1 cellular context compared by ENCODE assay signal in genomic region chr5:66231508-66231907, GRCh38.
TF ChIP-seq lines count a peak whose summit lies in the region.

No MANE protein-coding gene starts in this region.

TF ChIP-seq in A549, 52 proteins besides CTCF, POLR2A, EP300 and RAD21 (continued from another document):
- no peak for TF ChIP-seq BCL3 (IDR thresholded peaks at IDR 0.05)
- no peak for TF ChIP-seq RCOR1 (IDR thresholded peaks at IDR 0.05; ENCODE audit: low read depth, low read length)
- no peak for TF ChIP-seq EHMT2 (IDR thresholded peaks at IDR 0.05; ENCODE audit: low read depth)
